Comparison of ENCODE assay signal across 16 cellular contexts in the genomic region with DNA sequence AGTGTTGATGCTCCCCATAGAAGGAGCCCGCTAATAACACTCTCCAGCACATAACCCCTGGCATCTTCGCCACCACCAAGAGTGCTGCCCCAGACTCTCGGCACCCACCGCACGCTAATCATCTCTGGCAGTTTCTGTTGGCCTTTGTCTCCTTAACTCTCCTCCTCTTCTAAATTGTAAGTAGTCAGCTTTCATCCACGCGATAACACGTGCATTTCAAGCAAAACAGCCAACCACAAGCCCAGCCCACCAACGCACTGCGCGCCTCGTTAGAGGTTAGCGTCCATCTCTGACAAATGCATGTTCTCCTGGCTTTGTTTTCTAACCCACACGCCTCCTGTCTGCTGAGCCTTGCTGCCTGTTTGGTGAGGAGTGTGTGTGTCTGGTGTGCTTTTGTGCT.
A peak's percentile ranks its signal among the peaks of the same experiment; 100 is the strongest.
DNase-seq lines count a peak whose midpoint lies in the region; ATAC-seq, FAIRE-seq and TF ChIP-seq lines count a peak whose summit lies in the region.
"Had no signal": no experiment of that assay in that cellular context is flagged by ENCODE, and none has a peak within 500 bp of the region (broad histone marks: within the 10 kb centered on the region; RNA-seq: fewer than 3 reads in every experiment).

No MANE protein-coding gene starts in this region.

- H3K9me3 Mint-ChIP-seq in neural crest cell = no peaks in the 10 kb centered on the region
- H3K9me3 Mint-ChIP-seq: CD4-positive, alpha-beta memory T cell; HFFc6 had no signal

- no TSS peak for BruUV-seq in GM12878 (replicated peaks; lab: Mats Ljungman, UMichigan)

- H3K9me2 ChIP-seq in MM.1S (replicated peaks; ENCODE audit: insufficient read depth, low read length) = no peaks in the 10 kb centered on the region

- H3K36me3 ChIP-seq in GM12878 (ENCODE audit: control insufficient read depth in 2 of 2, insufficient read depth in 2 of 2, low read length in 1 of 2) (no peaks in the 10 kb centered on the region), spleen (no peaks in the 10 kb centered on the region), MM.1S (replicated peaks; ENCODE audit: insufficient read depth, low read length) (no peaks in the 10 kb centered on the region)
- H3K36me3 ChIP-seq: HAP-1 had no signal

- DNase-seq in GM12878 (ENCODE audit: low read depth, low spot score) = no peak
- no peak for DNase-seq in neural crest cell (ENCODE audit: low read depth, low spot score)
- peak; percentile 53 for DNase-seq in spleen
- DNase-seq in MM.1S = no peak
- no peak for DNase-seq in GM19239 (ENCODE audit: insufficient read length, low spot score)
- no peak for DNase-seq in activated CD4-positive, alpha-beta T cell treated with anti-CD3 and anti-CD28 coated beads for 48 hours
- DNase-seq: C1 segment of cervical spinal cord; Caco-2; CD4-positive, alpha-beta memory T cell; DMS153; DND-41; GOT3; HFFc6 had no signal

- H3K36me3 Mint-ChIP-seq in neural crest cell (ENCODE audit: low read depth) = no peaks in the 10 kb centered on the region
- H3K36me3 Mint-ChIP-seq: CD4-positive, alpha-beta memory T cell had no signal

- no peaks in the 10 kb centered on the region for H3K27me3 Mint-ChIP-seq in neural crest cell (ENCODE audit: low read depth)
- H3K27me3 Mint-ChIP-seq: CD4-positive, alpha-beta memory T cell had no signal

- H3K9me3 ChIP-seq in GM12878 (replicated peaks; ENCODE audit: control insufficient read depth, insufficient read depth, low read length) (no peaks in the 10 kb centered on the region), spleen (no peaks in the 10 kb centered on the region), MM.1S (replicated peaks; ENCODE audit: insufficient read depth, low read length) (no peaks in the 10 kb centered on the region)
- H3K9me3 ChIP-seq: Caco-2, HAP-1 had no signal

- FAIRE-seq in GM12878 (lab: Jason Lieb, UNC) (peak; percentile 47), GM19239 (lab: Jason Lieb, UNC) (no peak)
- FAIRE-seq: G401.6, H54 had no signal

- no peak for TF ChIP-seq RAD21 in GM12878 (IDR thresholded peaks at IDR 0.05; ENCODE audit: insufficient read depth, low read depth, low read length)

- no peak overlapping the region for H2AFZ ChIP-seq in GM12878 (ENCODE audit: control insufficient read depth, low read depth, low read length)
- no peak overlapping the region for H2AFZ ChIP-seq in MM.1S (ENCODE audit: low read length)

- TF ChIP-seq CTCF in GM12878 (IDR thresholded peaks at IDR 0.05 in 2 of 3, conservative IDR thresholded peaks at IDR 0.05 in 1 of 3; ENCODE audit: control insufficient read depth in 2 of 3, extremely low read depth in 1 of 3, insufficient read depth in 1 of 3, low read depth in 3 of 3, low read length in 3 of 3) = no peak
- no peak for TF ChIP-seq CTCF in neural crest cell (conservative IDR thresholded peaks at IDR 0.05)
- TF ChIP-seq CTCF in spleen (IDR thresholded peaks at IDR 0.05 in 8 of 11, conservative IDR thresholded peaks at IDR 0.05 in 3 of 11) = no peak
- TF ChIP-seq CTCF in MM.1S (IDR thresholded peaks at IDR 0.05; ENCODE audit: low read length) = no peak

- no peak for ATAC-seq in GM12878

- H3K9ac ChIP-seq in GM12878 (ENCODE audit: control insufficient read depth, insufficient read depth, low read length) (no peak overlapping the region), MM.1S (ENCODE audit: low read length) (no peak overlapping the region)

- no peak for TF ChIP-seq EP300 in GM12878 (IDR thresholded peaks at IDR 0.05; ENCODE audit: borderline replicate concordance in 1 of 2, control insufficient read depth in 1 of 2, low read depth in 2 of 2, low read length in 2 of 2)

- H3K27ac Mint-ChIP-seq in neural crest cell (ENCODE audit: unreplicated experiment) = peak overlapping the region; percentile 81
- H3K27ac Mint-ChIP-seq: HFFc6 had no signal

- H4K20me1 ChIP-seq in GM12878 (ENCODE audit: control insufficient read depth, insufficient read depth) (no peaks in the 10 kb centered on the region), MM.1S (ENCODE audit: insufficient read depth, low read length) (no peaks in the 10 kb centered on the region)

- TF ChIP-seq POLR2A in GM12878 (IDR thresholded peaks at IDR 0.05; ENCODE audit: low read depth, low read length) (no peak), spleen (IDR thresholded peaks at IDR 0.05) (no peak)

- WGBS in GM12878 (ENCODE audit: insufficient coverage, insufficient replicate concordance, low lambda C conversion rate, missing lambda C conversion rate) = 76% methylated on average over 14 of the region's 14 CpGs
- WGBS in spleen, 5 donors = 84 to 92% (median 88%) methylated on average over 14 of the region's 14 CpGs

- H3K4me2 ChIP-seq in GM12878 (ENCODE audit: control insufficient read depth, insufficient read depth) (no peak overlapping the region), MM.1S (ENCODE audit: low read depth, low read length) (no peak overlapping the region)

- CTCF ChIA-PET in GM12878 (lab: Yijun Ruan, JAX) = no interaction called here

- intact Hi-C loops in GM12878 (cut with micrococcal nuclease; ENCODE audit: unreplicated experiment) (no loop called here), spleen (cut with DNase I; ENCODE audit: low total_unique reads) (no loop called here)

- H3K27me3 ChIP-seq in GM12878 (replicated peaks in 1 of 2; ENCODE audit: control insufficient read depth in 2 of 2, insufficient read depth in 2 of 2, low read length in 1 of 2) = no peaks in the 10 kb centered on the region
- H3K27me3 ChIP-seq in spleen (replicated peaks in 1 of 7) = no peaks in the 10 kb centered on the region
- H3K27me3 ChIP-seq in MM.1S (replicated peaks; ENCODE audit: insufficient read depth, low read length) = no peaks in the 10 kb centered on the region

- POLR2A ChIA-PET in GM12878 (lab: Charles Lee) = no interaction called here

- SMC1A ChIA-PET in GM12878 (lab: Charles Lee; ENCODE audit: uncharacterized antibody, unreplicated experiment) = interaction anchor here (0.6 kb wide), 1 partner anchor 9 kb away, joined by 3 read pairs; no protein-coding TSS in a partner anchor

- RAD21 ChIA-PET in GM12878 (lab: Charles Lee; ENCODE audit: unreplicated experiment) = no interaction called here

- H3F3A ChIP-seq in MM.1S (ENCODE audit: insufficient read depth, low read length) = no peaks in the 10 kb centered on the region

- no peak overlapping the region for H3K27ac ChIP-seq in GM12878 (ENCODE audit: control insufficient read depth, insufficient read depth)
- H3K27ac ChIP-seq in spleen = peak overlapping the region in 5 of 8 donors; percentile 33 to 80 (median 73)
- H3K27ac ChIP-seq in MM.1S (ENCODE audit: low read length) = no peak overlapping the region

- H3K4me3 ChIP-seq in GM12878 (no peak overlapping the region), spleen (no peak overlapping the region), MM.1S (ENCODE audit: low read length) (no peak overlapping the region)
- H3K4me3 ChIP-seq: HAP-1 had no signal

- H3K4me1 ChIP-seq in GM12878 (ENCODE audit: control insufficient read depth, insufficient read depth, low read length) (no peaks in the 10 kb centered on the region), spleen (peaks cover 0 to 49% (median 13%) of the 10 kb centered on the region in 6 donors), MM.1S (ENCODE audit: low read length) (no peaks in the 10 kb centered on the region)
- H3K4me1 ChIP-seq: HAP-1 had no signal

- H3K79me2 ChIP-seq in GM12878 (ENCODE audit: control insufficient read depth, insufficient read depth, low read length) (no peaks in the 10 kb centered on the region), MM.1S (ENCODE audit: low read length) (no peaks in the 10 kb centered on the region)

- in situ Hi-C loops in GM12878 (cut with MboI) = no loop called here

- H3K4me3 Mint-ChIP-seq in neural crest cell = no peak overlapping the region
- H3K4me3 Mint-ChIP-seq: CD4-positive, alpha-beta memory T cell; HFFc6 had no signal

- H3K4me1 Mint-ChIP-seq in neural crest cell = peaks cover 3% of the 10 kb centered on the region
- H3K4me1 Mint-ChIP-seq: CD4-positive, alpha-beta memory T cell had no signal

TF ChIP-seq in GM12878, 131 proteins besides CTCF, POLR2A, EP300 and RAD21:
- TF ChIP-seq FOXM1 (IDR thresholded peaks at IDR 0.05; ENCODE audit: low read depth, low read length) (no peak), SUZ12 (IDR thresholded peaks at IDR 0.05; ENCODE audit: unreplicated experiment) (no peak)

Comparison
In these comparisons a context has a peak if more than half of its experiments do, and no peak if none do; other contexts are left out.
1. H3K27ac ChIP-seq: peak in spleen (5 of 8); none in GM12878 (single experiment) and MM.1S (single experiment).